Comparison of ENCODE assay signal across 22 cellular contexts in genomic region chr12:115402443-115403170, GRCh38.
"Had no signal": no experiment of that assay in that cellular context is flagged by ENCODE, and none has a peak within 500 bp of the region (broad histone marks: within the 10 kb centered on the region; RNA-seq: fewer than 3 reads in every experiment).

No MANE protein-coding gene starts in this region.

- H3K36me3 ChIP-seq: adrenal gland, ascending aorta, breast epithelium, heart right ventricle, lower lobe of right lung, thyroid gland had no signal

- H3K9me3 ChIP-seq: adrenal gland, ascending aorta, breast epithelium, lower lobe of right lung, thyroid gland had no signal

- H3K27ac Mint-ChIP-seq: activated CD4-positive, alpha-beta memory T cell treated with anti-CD3 and anti-CD28 coated beads for 36 hours; activated naive CD8-positive, alpha-beta T cell; activated T-helper 1 cell treated with anti-CD3 and anti-CD28 coated beads, Interleukin-12 subunit alpha, Interleukin-12 subunit beta, Interleukin-2, Interleukin-4 antibody, amounts not matched to agents 30 ng/mL and 10 ng/mL and 1 ng/mL, durations not matched to agents 14 hours and 24 hours and 36 hours; naive B cell; stimulated activated naive CD8-positive, alpha-beta T cell treated with anti-CD3 and anti-CD28 coated beads, Interleukin-15, Interleukin-2, amounts not matched to agents 100 ng/mL and 50 ng/mL, for 24 hours had no signal

- H3K79me2 ChIP-seq: parathyroid adenoma had no signal

- DNase-seq: activated CD4-positive, alpha-beta memory T cell treated with anti-CD3 and anti-CD28 coated beads for 36 hours; activated CD4-positive, alpha-beta T cell treated with anti-CD3 and anti-CD28 coated beads for 48 hours; adrenal gland; effector memory CD4-positive, alpha-beta T cell; heart right ventricle; lower lobe of right lung; naive B cell; nucleus accumbens; right cardiac atrium; stimulated activated CD4-positive, alpha-beta T cell treated with anti-CD3 and anti-CD28 coated beads, Interleukin-1b, Interleukin-23, amount 100 ng/mL, for 48 hours; substantia nigra; T-helper 2 cell; thyroid gland had no signal

- H3K27ac ChIP-seq: adrenal gland, ascending aorta, breast epithelium, heart right ventricle, lower lobe of right lung, parathyroid adenoma, skin epidermis, thyroid gland had no signal

- H3K36me3 Mint-ChIP-seq: activated CD4-positive, alpha-beta memory T cell treated with anti-CD3 and anti-CD28 coated beads for 36 hours; activated naive CD8-positive, alpha-beta T cell; naive B cell had no signal

- H3K4me3 ChIP-seq: adrenal gland, ascending aorta, breast epithelium, heart right ventricle, lower lobe of right lung, skin epidermis, thyroid gland had no signal

- H3K4me1 Mint-ChIP-seq: central memory CD8-positive, alpha-beta T cell; naive B cell had no signal

- H3K4me3 Mint-ChIP-seq: activated CD4-positive, alpha-beta memory T cell treated with anti-CD3 and anti-CD28 coated beads for 36 hours; activated naive CD8-positive, alpha-beta T cell; activated T-helper 1 cell treated with anti-CD3 and anti-CD28 coated beads, Interleukin-12 subunit alpha, Interleukin-12 subunit beta, Interleukin-2, Interleukin-4 antibody, amounts not matched to agents 30 ng/mL and 10 ng/mL and 1 ng/mL, durations not matched to agents 14 hours and 24 hours and 36 hours; central memory CD8-positive, alpha-beta T cell; stimulated activated naive CD8-positive, alpha-beta T cell treated with anti-CD3 and anti-CD28 coated beads, Interleukin-15, Interleukin-2, amounts not matched to agents 100 ng/mL and 50 ng/mL, for 24 hours had no signal

- ATAC-seq: heart right ventricle, left lobe of liver, lower lobe of right lung, right cardiac atrium had no signal

- H3K27me3 Mint-ChIP-seq: activated CD4-positive, alpha-beta memory T cell treated with anti-CD3 and anti-CD28 coated beads for 36 hours; activated naive CD8-positive, alpha-beta T cell; central memory CD8-positive, alpha-beta T cell; naive B cell; stimulated activated naive CD8-positive, alpha-beta T cell treated with anti-CD3 and anti-CD28 coated beads, Interleukin-15, Interleukin-2, amounts not matched to agents 100 ng/mL and 50 ng/mL, for 24 hours had no signal

- H3K9me3 Mint-ChIP-seq: central memory CD8-positive, alpha-beta T cell had no signal

- H2AFZ ChIP-seq: parathyroid adenoma had no signal

- H3K4me1 ChIP-seq: adrenal gland, breast epithelium, lower lobe of right lung, parathyroid adenoma, thyroid gland had no signal
